Comparison of ENCODE assay signal across 19 cellular contexts in the genomic region with DNA sequence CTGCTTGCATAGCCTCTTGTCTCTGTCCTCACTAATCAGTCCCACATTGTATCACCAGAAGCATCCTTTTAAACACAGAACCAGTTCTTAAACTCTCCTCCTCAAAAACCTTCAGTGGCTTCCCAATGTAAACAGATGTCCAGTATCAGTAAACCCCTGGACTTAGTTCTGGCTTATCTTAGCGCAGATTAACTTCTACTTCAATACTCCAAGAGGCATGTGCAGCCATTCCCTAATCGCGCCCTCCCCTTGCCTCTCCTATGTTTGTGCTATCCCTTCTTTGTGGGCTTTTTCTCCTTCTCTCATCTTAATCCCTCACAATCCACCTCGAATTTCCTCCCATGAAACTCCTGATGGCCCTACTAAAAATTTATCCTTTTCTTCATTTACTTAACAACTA.
DNase-seq lines count a peak whose midpoint lies in the region; ATAC-seq, FAIRE-seq and TF ChIP-seq lines count a peak whose summit lies in the region.
"Had no signal": no experiment of that assay in that cellular context is flagged by ENCODE, and none has a peak within 500 bp of the region (broad histone marks: within the 10 kb centered on the region; RNA-seq: fewer than 3 reads in every experiment).

No MANE protein-coding gene starts in this region.

- H3K9ac ChIP-seq in K562 (ENCODE audit: insufficient read depth in 1 of 2, low read depth in 2 of 2, low read length in 2 of 2): no peak overlapping the region
- H3K9ac ChIP-seq: BLaER1, GM23248 had no signal

- peaks cover 35% of the 10 kb centered on the region for H3K4me1 Mint-ChIP-seq in nephron progenitor cell
- H3K4me1 Mint-ChIP-seq: CD14-positive monocyte had no signal

- intact Hi-C loops in K562 (cut with micrococcal nuclease): no loop called here

- FAIRE-seq in K562 (lab: Jason Lieb, UNC): no peak
- FAIRE-seq: A549, GM19239 had no signal

- no TSS peak for BruUV-seq in K562 (replicated peaks; lab: Mats Ljungman, UMichigan)

- no peak overlapping the region for H3K27ac ChIP-seq in K562 (ENCODE audit: extremely low read depth, low read depth, low read length)
- H3K27ac ChIP-seq: 22Rv1, A549, BLaER1, GM23248 had no signal

- no peak for TF ChIP-seq POLR2A in K562 (conservative IDR thresholded peaks at IDR 0.05)

- H3K4me2 ChIP-seq in K562 (ENCODE audit: insufficient read depth, low read length): no peak overlapping the region
- H3K4me2 ChIP-seq: A549, BLaER1 had no signal

- no peak for ATAC-seq in K562
- no peak for ATAC-seq in HG03039 (IDR thresholded peaks at IDR 0.05; ENCODE audit: unreplicated experiment)
- ATAC-seq in GM21529 (IDR thresholded peaks at IDR 0.05; ENCODE audit: unreplicated experiment): no peak
- ATAC-seq: A549 had no signal

- TF ChIP-seq CTCF in K562 (IDR thresholded peaks at IDR 0.05 in 2 of 3, conservative IDR thresholded peaks at IDR 0.05 in 1 of 3; ENCODE audit: insufficient read depth in 2 of 3, low read depth in 1 of 3, low read length in 3 of 3): no peak
- TF ChIP-seq CTCF in nephron progenitor cell (IDR thresholded peaks at IDR 0.05): no peak

- H3K79me2 ChIP-seq in K562 (ENCODE audit: control insufficient read depth, insufficient read depth, low read length): no peaks in the 10 kb centered on the region

- H3K4me3 Mint-ChIP-seq in nephron progenitor cell: peak overlapping the region; percentile 21
- H3K4me3 Mint-ChIP-seq: CD14-positive monocyte; CD4-positive, alpha-beta memory T cell had no signal

- H3K4me1 ChIP-seq in K562 (replicated peaks in 1 of 2; ENCODE audit: control insufficient read depth in 2 of 2, insufficient read depth in 2 of 2, low read length in 2 of 2): no peaks in the 10 kb centered on the region; a peak in 1 of 5 replicates
- H3K4me1 ChIP-seq: A549, BLaER1 had no signal

- peak overlapping the region; percentile 82 for H3K27ac Mint-ChIP-seq in nephron progenitor cell
- H3K27ac Mint-ChIP-seq: CD14-positive monocyte; CD4-positive, alpha-beta memory T cell had no signal

- TF ChIP-seq RAD21 in K562 (CRISPR knock-in tag; conservative IDR thresholded peaks at IDR 0.05 in 1 of 2, IDR thresholded peaks at IDR 0.05 in 1 of 2): no peak

- H3K9me3 Mint-ChIP-seq in nephron progenitor cell: peaks cover 10% of the 10 kb centered on the region

- peaks cover 4% of the 10 kb centered on the region for H3K27me3 Mint-ChIP-seq in nephron progenitor cell (ENCODE audit: low read depth, poor library complexity)

- H3K9me3 ChIP-seq in K562 (replicated peaks; ENCODE audit: control insufficient read depth, insufficient read depth, low read depth, low read length): no peaks in the 10 kb centered on the region
- H3K9me3 ChIP-seq: A549, HAP-1 had no signal

- no peaks in the 10 kb centered on the region for H3K9me1 ChIP-seq in K562 (ENCODE audit: control insufficient read depth, insufficient read depth, low read length)

- no peak overlapping the region for H3K4me3 ChIP-seq in K562
- H3K4me3 ChIP-seq: A549, BLaER1, GM23248, HAP-1 had no signal

- no peak overlapping the region for H2AFZ ChIP-seq in K562 (ENCODE audit: low read depth, low read length)
- H2AFZ ChIP-seq: GM23248 had no signal

- CTCF ChIA-PET in K562 (lab: Yijun Ruan, JAX; ENCODE audit: low intra/inter-chr PET ratio): no interaction called here

- no peak for TF ChIP-seq EP300 in K562 (IDR thresholded peaks at IDR 0.05; ENCODE audit: low read length)

- POLR2A ChIA-PET in K562 (lab: Yijun Ruan, JAX): no interaction called here

- in situ Hi-C loops in K562 (cut with MboI): no loop called here

- H3K36me3 Mint-ChIP-seq in nephron progenitor cell (ENCODE audit: low read depth): peaks cover 4% of the 10 kb centered on the region
- H3K36me3 Mint-ChIP-seq: CD14-positive monocyte; CD4-positive, alpha-beta memory T cell had no signal

- 16% methylated on average over 4 of the region's 4 CpGs for WGBS in K562 (ENCODE audit: insufficient coverage, low coverage, missing lambda C conversion rate)

- H4K20me1 ChIP-seq in K562 (replicated peaks; ENCODE audit: control insufficient read depth, insufficient read depth, low read length): no peaks in the 10 kb centered on the region
- H4K20me1 ChIP-seq: BLaER1 had no signal

- no peaks in the 10 kb centered on the region for H3K27me3 ChIP-seq in K562 (ENCODE audit: control insufficient read depth in 2 of 2, insufficient read depth in 2 of 2, low read length in 2 of 2)
- H3K27me3 ChIP-seq: BLaER1 had no signal

- H3K36me3 ChIP-seq in K562 (ENCODE audit: control insufficient read depth, insufficient read depth, low read length): no peaks in the 10 kb centered on the region
- H3K36me3 ChIP-seq: BLaER1, HAP-1 had no signal

- DNase-seq in NCI-H524 (lab: John Stamatoyannopoulos, UW): peak; percentile 25 to 33
- no peak for DNase-seq in NCI-H524 treated with DMSO at 0.1 percent for 48 hours (lab: John Stamatoyannopoulos, UW)
- no peak for DNase-seq in K562 (ENCODE audit: extremely low read depth in 1 of 4, low spot score in 3 of 4)
- DNase-seq in nephron progenitor cell: no peak
- DNase-seq in NCI-H69 (lab: John Stamatoyannopoulos, UW): no peak
- no peak for DNase-seq in superior temporal gyrus (ENCODE audit: extremely low spot score)
- DNase-seq: CD4-positive, alpha-beta memory T cell; DMS153; DMS79; GF-D8; GM23248 had no signal

TF ChIP-seq in K562, 482 proteins besides CTCF, POLR2A, EP300 and RAD21:
- TF ChIP-seq, protein P1, sequence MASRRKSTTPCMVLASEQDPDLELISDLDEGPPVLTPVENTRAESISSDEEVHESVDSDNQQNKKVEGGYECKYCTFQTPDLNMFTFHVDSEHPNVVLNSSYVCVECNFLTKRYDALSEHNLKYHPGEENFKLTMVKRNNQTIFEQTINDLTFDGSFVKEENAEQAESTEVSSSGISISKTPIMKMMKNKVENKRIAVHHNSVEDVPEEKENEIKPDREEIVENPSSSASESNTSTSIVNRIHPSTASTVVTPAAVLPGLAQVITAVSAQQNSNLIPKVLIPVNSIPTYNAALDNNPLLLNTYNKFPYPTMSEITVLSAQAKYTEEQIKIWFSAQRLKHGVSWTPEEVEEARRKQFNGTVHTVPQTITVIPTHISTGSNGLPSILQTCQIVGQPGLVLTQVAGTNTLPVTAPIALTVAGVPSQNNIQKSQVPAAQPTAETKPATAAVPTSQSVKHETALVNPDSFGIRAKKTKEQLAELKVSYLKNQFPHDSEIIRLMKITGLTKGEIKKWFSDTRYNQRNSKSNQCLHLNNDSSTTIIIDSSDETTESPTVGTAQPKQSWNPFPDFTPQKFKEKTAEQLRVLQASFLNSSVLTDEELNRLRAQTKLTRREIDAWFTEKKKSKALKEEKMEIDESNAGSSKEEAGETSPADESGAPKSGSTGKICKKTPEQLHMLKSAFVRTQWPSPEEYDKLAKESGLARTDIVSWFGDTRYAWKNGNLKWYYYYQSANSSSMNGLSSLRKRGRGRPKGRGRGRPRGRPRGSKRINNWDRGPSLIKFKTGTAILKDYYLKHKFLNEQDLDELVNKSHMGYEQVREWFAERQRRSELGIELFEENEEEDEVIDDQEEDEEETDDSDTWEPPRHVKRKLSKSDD (conservative IDR thresholded peaks at IDR 0.05; ENCODE audit: low read length): no peak
- TF ChIP-seq CBFA2T3 (IDR thresholded peaks at IDR 0.05) (peak; percentile 17; the same call in 1 of the 2 replicates), STAT5A (IDR thresholded peaks at IDR 0.05; ENCODE audit: borderline replicate concordance, low read length) (no peak), BCOR (IDR thresholded peaks at IDR 0.05) (no peak)

Comparison
In these comparisons a context has a peak if more than half of its experiments do, and no peak if none do; other contexts are left out.
1. DNase-seq: peak in NCI-H524 (2 of 2); none in NCI-H524 treated with DMSO at 0.1 percent for 48 hours (single experiment), K562 (0 of 4), nephron progenitor cell (single experiment), NCI-H69 (single experiment) and superior temporal gyrus (single experiment).